Comparison of ENCODE assay signal across 1 cellular context in genomic region chr22:26632422-26633155, GRCh38.
TF ChIP-seq lines count a peak whose summit lies in the region.

No MANE protein-coding gene starts in this region.

TF ChIP-seq in K562, 482 proteins besides CTCF, POLR2A, EP300 and RAD21 (continued from another document and continues in another):
- TF ChIP-seq, protein P1, sequence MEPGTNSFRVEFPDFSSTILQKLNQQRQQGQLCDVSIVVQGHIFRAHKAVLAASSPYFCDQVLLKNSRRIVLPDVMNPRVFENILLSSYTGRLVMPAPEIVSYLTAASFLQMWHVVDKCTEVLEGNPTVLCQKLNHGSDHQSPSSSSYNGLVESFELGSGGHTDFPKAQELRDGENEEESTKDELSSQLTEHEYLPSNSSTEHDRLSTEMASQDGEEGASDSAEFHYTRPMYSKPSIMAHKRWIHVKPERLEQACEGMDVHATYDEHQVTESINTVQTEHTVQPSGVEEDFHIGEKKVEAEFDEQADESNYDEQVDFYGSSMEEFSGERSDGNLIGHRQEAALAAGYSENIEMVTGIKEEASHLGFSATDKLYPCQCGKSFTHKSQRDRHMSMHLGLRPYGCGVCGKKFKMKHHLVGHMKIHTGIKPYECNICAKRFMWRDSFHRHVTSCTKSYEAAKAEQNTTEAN (CRISPR knock-in tag; IDR thresholded peaks at IDR 0.05) = no peak
- TF ChIP-seq ZNF407 (IDR thresholded peaks at IDR 0.05; ENCODE audit: low read depth) (no peak), CBX5 (IDR thresholded peaks at IDR 0.05; ENCODE audit: borderline replicate concordance, low read depth) (no peak), CCNT2 (IDR thresholded peaks at IDR 0.05; ENCODE audit: borderline replicate concordance, extremely low read depth, insufficient read length, low read depth, low read length) (peak; percentile 71), CTBP1 (IDR thresholded peaks at IDR 0.05; ENCODE audit: borderline replicate concordance) (peak; percentile 88), RUNX1 (IDR thresholded peaks at IDR 0.05; ENCODE audit: low read depth) (peak; percentile 70; the same call in 1 of the 2 replicates), TCF3 (CRISPR knock-in tag; IDR thresholded peaks at IDR 0.05) (peak; percentile 95), POLR3G (IDR thresholded peaks at IDR 0.05; ENCODE audit: extremely low read depth, insufficient read length, insufficient replicate concordance) (no peak), NR0B1 (IDR thresholded peaks at IDR 0.05; ENCODE audit: partially characterized antibody) (no peak), ZNF3 (CRISPR knock-in tag; IDR thresholded peaks at IDR 0.05) (no peak), ZNF696 (CRISPR knock-in tag; conservative IDR thresholded peaks at IDR 0.05) (no peak), ELF2 (CRISPR knock-in tag; IDR thresholded peaks at IDR 0.05) (no peak), HNRNPUL1 (IDR thresholded peaks at IDR 0.05; ENCODE audit: low read length) (no peak), POLR3A (IDR thresholded peaks at IDR 0.05; ENCODE audit: borderline replicate concordance, extremely low read depth, insufficient read depth, insufficient read length) (no peak), ZNF212 (CRISPR knock-in tag; IDR thresholded peaks at IDR 0.05) (no peak), SIX5 (IDR thresholded peaks at IDR 0.05; ENCODE audit: borderline replicate concordance in 1 of 2, insufficient read depth in 1 of 2, low read depth in 1 of 2, low read length in 2 of 2) (no peak), MXD1 (CRISPR knock-in tag; IDR thresholded peaks at IDR 0.05; ENCODE audit: borderline replicate concordance, poor library complexity, severe bottlenecking) (no peak), PYGO2 (tag; IDR thresholded peaks at IDR 0.05) (no peak), SMARCB1 (IDR thresholded peaks at IDR 0.05; ENCODE audit: insufficient read length, low read depth) (no peak), COPS2 (conservative IDR thresholded peaks at IDR 0.05) (no peak), ZNF354B (CRISPR knock-in tag; IDR thresholded peaks at IDR 0.05) (no peak), BRD4 (IDR thresholded peaks at IDR 0.05) (no peak), POLR2B (IDR thresholded peaks at IDR 0.05; ENCODE audit: low read depth, partially characterized antibody) (peak; percentile 35), TSC22D4 (tag; IDR thresholded peaks at IDR 0.05) (no peak), NCOA4 (IDR thresholded peaks at IDR 0.05; ENCODE audit: partially characterized antibody) (no peak), BRD9 (IDR thresholded peaks at IDR 0.05; ENCODE audit: low read depth, partially characterized antibody) (peak; percentile 85), NCOR1 (IDR thresholded peaks at IDR 0.05) (peak; percentile 93), JUNB (CRISPR knock-in tag; conservative IDR thresholded peaks at IDR 0.05) (no peak), ZNF277 (CRISPR knock-in tag; IDR thresholded peaks at IDR 0.05; ENCODE audit: borderline replicate concordance) (no peak), MLX (CRISPR knock-in tag; conservative IDR thresholded peaks at IDR 0.05) (no peak), STAT5B (CRISPR knock-in tag; IDR thresholded peaks at IDR 0.05) (no peak), ARNT (IDR thresholded peaks at IDR 0.05) (peak; percentile 78 to 91), SIRT6 (IDR thresholded peaks at IDR 0.05; ENCODE audit: low read depth, low read length) (no peak), TRIM28 (IDR thresholded peaks at IDR 0.05) (no peak), MTF1 (CRISPR knock-in tag; IDR thresholded peaks at IDR 0.05; ENCODE audit: borderline replicate concordance) (no peak), ZNF41 (CRISPR knock-in tag; conservative IDR thresholded peaks at IDR 0.05) (no peak), TGIF2 (CRISPR knock-in tag; IDR thresholded peaks at IDR 0.05) (no peak), U2AF2 (optimal IDR thresholded peaks at IDR 0.05; ENCODE audit: low read depth, low read length) (no peak), NFYB (IDR thresholded peaks at IDR 0.05; ENCODE audit: extremely low read depth, insufficient read length) (no peak), HMBOX1 (IDR thresholded peaks at IDR 0.05) (no peak; the same call in none of the 2 replicates), ZNF146 (CRISPR knock-in tag; IDR thresholded peaks at IDR 0.05; ENCODE audit: unreplicated experiment) (no peak), ARID4B (CRISPR knock-in tag; IDR thresholded peaks at IDR 0.05) (no peak), ZFP30 (CRISPR knock-in tag; IDR thresholded peaks at IDR 0.05; ENCODE audit: borderline replicate concordance) (no peak)
- TF ChIP-seq, protein P2, sequence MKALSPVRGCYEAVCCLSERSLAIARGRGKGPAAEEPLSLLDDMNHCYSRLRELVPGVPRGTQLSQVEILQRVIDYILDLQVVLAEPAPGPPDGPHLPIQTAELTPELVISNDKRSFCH (CRISPR knock-in tag; IDR thresholded peaks at IDR 0.05) = no peak
- TF ChIP-seq, protein P2 (tag; IDR thresholded peaks at IDR 0.05) = no peak
- TF ChIP-seq, protein P3, sequence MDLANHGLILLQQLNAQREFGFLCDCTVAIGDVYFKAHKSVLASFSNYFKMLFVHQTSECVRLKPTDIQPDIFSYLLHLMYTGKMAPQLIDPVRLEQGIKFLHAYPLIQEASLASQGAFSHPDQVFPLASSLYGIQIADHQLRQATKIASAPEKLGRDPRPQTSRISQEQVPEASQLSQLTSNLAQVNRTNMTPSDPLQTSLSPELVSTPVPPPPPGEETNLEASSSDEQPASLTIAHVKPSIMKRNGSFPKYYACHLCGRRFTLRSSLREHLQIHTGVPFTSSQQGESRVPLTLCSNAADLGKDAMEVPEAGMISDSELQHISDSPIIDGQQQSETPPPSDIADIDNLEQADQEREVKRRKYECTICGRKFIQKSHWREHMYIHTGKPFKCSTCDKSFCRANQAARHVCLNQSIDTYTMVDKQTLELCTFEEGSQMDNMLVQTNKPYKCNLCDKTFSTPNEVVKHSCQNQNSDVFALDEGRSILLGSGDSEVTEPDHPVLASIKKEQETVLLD (IDR thresholded peaks at IDR 0.05) = no peak; the same call in 1 of the 2 replicates
